In the genomic region with DNA sequence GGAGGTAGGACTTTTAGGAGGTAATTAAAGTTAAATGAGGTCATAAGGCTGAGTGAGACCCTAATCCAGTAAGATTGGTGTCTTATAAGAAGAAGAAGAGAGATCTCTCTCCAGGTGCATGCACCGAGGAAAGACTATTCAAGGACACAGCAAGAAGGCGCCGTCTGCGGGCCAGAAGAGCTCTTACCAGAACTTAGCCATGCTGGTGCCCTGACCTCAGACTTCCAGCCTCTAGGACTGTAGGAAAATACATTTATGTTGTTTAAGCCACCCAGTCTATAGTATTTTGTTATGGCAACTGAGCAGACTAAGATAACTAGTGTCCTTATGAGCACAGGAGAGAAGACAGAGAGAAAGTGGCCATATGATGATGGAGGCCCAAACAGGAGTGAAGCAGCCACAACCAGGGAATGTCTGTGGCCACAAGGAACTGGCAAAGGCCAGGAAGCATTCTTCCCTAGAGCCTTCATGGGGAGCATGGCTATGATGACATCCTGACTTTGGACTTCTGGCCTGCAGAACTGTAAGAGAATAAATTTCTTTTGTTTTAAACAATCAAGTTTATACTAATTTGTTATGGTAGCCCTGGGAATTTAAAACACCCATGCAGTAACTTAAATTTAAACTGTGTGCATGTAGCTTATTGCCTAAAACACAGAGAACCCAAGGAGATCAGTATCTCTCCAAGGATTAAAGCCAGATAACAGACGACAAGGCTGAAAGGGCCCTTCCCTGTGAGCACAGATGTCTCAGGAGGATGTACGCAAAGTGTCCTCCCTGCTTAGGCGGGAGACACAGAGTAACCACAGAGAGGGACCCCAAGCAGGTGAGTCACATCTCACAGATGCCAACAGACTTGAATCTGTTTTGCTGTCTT, we compare ENCODE assay signal across 20 cellular contexts. TPM values are rescaled to one million over a fixed set of nuclear protein-coding genes. Genes with fewer than 3 reads are reported as not detected.
DNase-seq lines count a peak whose midpoint lies in the region; ATAC-seq and TF ChIP-seq lines count a peak whose summit lies in the region.
"Had no signal": no experiment of that assay in that cellular context is flagged by ENCODE, and none has a peak within 500 bp of the region (broad histone marks: within the 10 kb centered on the region; RNA-seq: fewer than 3 reads in every experiment).

No MANE protein-coding gene starts in this region.

- ATAC-seq in HG02852 (IDR thresholded peaks at IDR 0.05; ENCODE audit: unreplicated experiment) (no peak), HG03439 (IDR thresholded peaks at IDR 0.05; ENCODE audit: unreplicated experiment) (no peak)

- H3K4me1 ChIP-seq in GM23248 (ENCODE audit: insufficient read depth), result no peaks in the 10 kb centered on the region

- H3K79me2 ChIP-seq in GM23248 (ENCODE audit: insufficient read depth), result no peaks in the 10 kb centered on the region

- no peaks in the 10 kb centered on the region for H3K9me2 ChIP-seq in GM23248 (ENCODE audit: insufficient read depth)

- H3K4me3 ChIP-seq in GM23248, result no peak overlapping the region
- H3K4me3 ChIP-seq: BLaER1 treated with 17β-estradiol and CSF1 and Interleukin-3, amounts not matched to agents 10 nM and 100 nM; MG63; PC-9 had no signal

- H3F3A ChIP-seq in GM23248 (ENCODE audit: insufficient read depth), result no peaks in the 10 kb centered on the region

- in situ Hi-C loops in GM23248 (cut with MboI) (loop anchor here (25.0 kb wide), 1 partner anchor 482 kb away; a partner anchor contains a TSS), ACHN (cut with HindIII; ENCODE audit: low pct_ligation_motif_present, low pct_unique_long_range_greater_than_20kb, low sequenced_read_pairs) (no loop called here)

- no peaks in the 10 kb centered on the region for H3K36me3 ChIP-seq in GM23248 (ENCODE audit: low read depth)
- H3K36me3 ChIP-seq: MG63 had no signal

- no peaks in the 10 kb centered on the region for H4K20me1 ChIP-seq in GM23248 (ENCODE audit: insufficient read depth)
- H4K20me1 ChIP-seq: BLaER1 treated with 17β-estradiol and CSF1 and Interleukin-3, amounts not matched to agents 10 nM and 100 nM had no signal

- DNase-seq in GM23248 (peak; percentile 45), amniotic epithelial cell (ENCODE audit: low read depth) (peak; percentile 24), nephron progenitor cell (no peak), ACHN (no peak), NCI-H524 treated with DMSO at 0.1 percent for 48 hours (lab: John Stamatoyannopoulos, UW) (no peak)
- DNase-seq: EL, HCEC 1CT, MG63, NCI-H1092, NCI-H146, NCI-H2081, NCI-H226, NCI-H526, PC-9, SW 1271 had no signal

- H3K27me3 Mint-ChIP-seq in nephron progenitor cell (ENCODE audit: low read depth, poor library complexity), result peaks cover 7% of the 10 kb centered on the region

- peaks cover 7% of the 10 kb centered on the region for H3K4me1 Mint-ChIP-seq in nephron progenitor cell

- no peaks in the 10 kb centered on the region for H3K9me3 ChIP-seq in GM23248 (ENCODE audit: low read depth)
- H3K9me3 ChIP-seq: BLaER1 treated with 17β-estradiol and CSF1 and Interleukin-3, amounts not matched to agents 10 nM and 100 nM; MG63 had no signal

- H3K9ac ChIP-seq in GM23248, result no peak overlapping the region
- H3K9ac ChIP-seq: BLaER1 treated with 17β-estradiol and CSF1 and Interleukin-3, amounts not matched to agents 10 nM and 100 nM; KMS-11 had no signal

- no peak overlapping the region for H3K4me2 ChIP-seq in GM23248 (ENCODE audit: unreplicated experiment)
- H3K4me2 ChIP-seq: BLaER1 treated with 17β-estradiol and CSF1 and Interleukin-3, amounts not matched to agents 10 nM and 100 nM; KMS-11; PC-9 had no signal

- no peak overlapping the region for H3K4me3 Mint-ChIP-seq in nephron progenitor cell

- H3K27ac Mint-ChIP-seq in nephron progenitor cell, result peak overlapping the region; percentile 36

- H3K27ac ChIP-seq in C4-2B, result peak overlapping the region; percentile 36; the same call in 1 of the 2 replicates
- no peak overlapping the region for H3K27ac ChIP-seq in GM23248
- H3K27ac ChIP-seq: BLaER1 treated with 17β-estradiol and CSF1 and Interleukin-3, amounts not matched to agents 10 nM and 100 nM; KMS-11; PC-9 had no signal

- H3K9me3 Mint-ChIP-seq in nephron progenitor cell, result no peaks in the 10 kb centered on the region

- peaks cover 24% of the 10 kb centered on the region for H3K36me3 Mint-ChIP-seq in nephron progenitor cell (ENCODE audit: low read depth)

- no peak overlapping the region for H2AFZ ChIP-seq in GM23248
- H2AFZ ChIP-seq: PC-9 had no signal

- no peak for TF ChIP-seq CTCF in C4-2B (conservative IDR thresholded peaks at IDR 0.05)
- TF ChIP-seq CTCF in nephron progenitor cell (IDR thresholded peaks at IDR 0.05), result no peak

- peaks cover 10% of the 10 kb centered on the region; the same call in 1 of the 2 replicates for H3K27me3 ChIP-seq in GM23248 (replicated peaks; ENCODE audit: insufficient read depth)
- H3K27me3 ChIP-seq: BLaER1 treated with 17β-estradiol and CSF1 and Interleukin-3, amounts not matched to agents 10 nM and 100 nM; MG63 had no signal

- 87% methylated on average over 7 of the region's 7 CpGs for WGBS in GM23248 (ENCODE audit: low coverage in 1 of 2, low lambda C conversion rate in 2 of 2, missing lambda C conversion rate in 2 of 2), 2 experiments

RNA-seq across cellular contexts. Expression of a gene that starts 9.9 kb away (rescaled TPM):
- 14.1 and 16.9 TPM in 2 replicates for total RNA-seq in GM23248 (2014; rRNA removed; shearing (Covaris generic))
- polyA plus RNA-seq in GM23248 (2016; fragmentation: Nextera tagmentation; extraction: Ambion mirVana), result 30.0 and 31.7 TPM in 2 replicates

Comparison
In these comparisons a context has a peak if more than half of its experiments do, and no peak if none do; other contexts are left out.
1. DNase-seq: peak in GM23248 (single experiment) and amniotic epithelial cell (single experiment); none in nephron progenitor cell (single experiment), ACHN (single experiment) and NCI-H524 treated with DMSO at 0.1 percent for 48 hours (single experiment).